9 cellular contexts compared by ENCODE assay signal in genomic region chr2:221212105-221212504, GRCh38.
"Had no signal": no experiment of that assay in that cellular context is flagged by ENCODE, and none has a peak within 500 bp of the region (broad histone marks: within the 10 kb centered on the region; RNA-seq: fewer than 3 reads in every experiment).

No MANE protein-coding gene starts in this region.

- H3K4me3 ChIP-seq: HAP-1, K562 had no signal

- H3K36me3 ChIP-seq: HAP-1 had no signal

- ATAC-seq: HCT116, K562 had no signal

- H3K9me3 ChIP-seq: HAP-1 had no signal

- FAIRE-seq: HTR-8/SVneo, K562 had no signal

- DNase-seq: GOT3, H7, HFFc6, IMR-90, KG1 had no signal

- H3K4me1 ChIP-seq: HAP-1 had no signal
